Comparison of ENCODE assay signal across 1 cellular context in genomic region chr14:92207012-92207927, GRCh38.
TF ChIP-seq lines count a peak whose summit lies in the region.

No MANE protein-coding gene starts in this region.

TF ChIP-seq in HCT116, 20 proteins besides CTCF, POLR2A, EP300 and RAD21 (continued from another document):
- no peak for TF ChIP-seq REST (IDR thresholded peaks at IDR 0.05; ENCODE audit: low read depth)
- no peak for TF ChIP-seq SP1 (IDR thresholded peaks at IDR 0.05; ENCODE audit: low read depth)
- no peak for TF ChIP-seq FOSL1 (IDR thresholded peaks at IDR 0.05; ENCODE audit: low read depth)
- TF ChIP-seq YY1 (IDR thresholded peaks at IDR 0.05; ENCODE audit: extremely low read depth, insufficient replicate concordance, low read depth, low read length): no peak
TF ChIP-seq in HCT116: peak in this region for 0.
